In the genomic region with DNA sequence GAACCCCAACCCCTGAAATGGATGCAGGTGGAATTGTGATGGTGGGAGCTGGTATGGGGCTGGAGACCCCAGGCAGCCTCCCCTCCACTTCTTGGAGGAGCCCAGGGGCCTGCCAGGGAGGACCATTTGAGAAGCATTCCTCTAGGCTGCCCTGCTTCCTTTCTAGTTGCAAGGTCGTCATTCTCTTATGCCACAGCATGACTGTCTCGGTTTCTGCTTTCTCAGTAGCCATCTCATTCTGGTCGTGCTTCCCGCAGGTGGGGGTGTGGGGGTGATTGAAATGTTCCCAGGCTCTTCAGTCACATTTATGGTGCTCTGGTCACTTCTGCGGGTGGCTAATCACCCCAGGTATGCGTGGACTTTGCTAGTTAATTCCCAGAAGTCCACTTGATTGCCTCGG, we compare ENCODE assay signal across 25 cellular contexts.
"Had no signal": no experiment of that assay in that cellular context is flagged by ENCODE, and none has a peak within 500 bp of the region (broad histone marks: within the 10 kb centered on the region; RNA-seq: fewer than 3 reads in every experiment).

No MANE protein-coding gene starts in this region.

- H3K4me3 ChIP-seq: ascending aorta, colonic mucosa, esophagus squamous epithelium, gastroesophageal sphincter, heart right ventricle had no signal

- DNase-seq: activated CD4-positive, alpha-beta memory T cell treated with anti-CD3 and anti-CD28 coated beads for 36 hours; activated CD4-positive, alpha-beta T cell treated with anti-CD3 and anti-CD28 coated beads for 36 hours; activated CD4-positive, alpha-beta T cell treated with anti-CD3 and anti-CD28 coated beads, Interleukin-2, amount 10 ng/mL, durations not matched to agents 24 days and 14 days; activated CD4-positive, CD25-positive, alpha-beta regulatory T cell; activated CD4-positive, CD25-positive, alpha-beta regulatory T cell treated with anti-CD3 and anti-CD28 coated beads, Interleukin-2, amount 50 U/mL, for 72 hours; activated CD8-positive, alpha-beta memory T cell treated with anti-CD3 and anti-CD28 coated beads, Interleukin-2, amount 10 ng/mL, durations not matched to agents 7 days and 5 days; activated CD8-positive, alpha-beta memory T cell treated with anti-CD3 and anti-CD28 coated beads, Interleukin-2, amount 50 U/mL, for 4 hours; activated CD8-positive, alpha-beta T cell treated with anti-CD3 and anti-CD28 coated beads, Interleukin-2, amount 10 ng/mL, durations not matched to agents 7 days and 5 days; activated effector memory CD4-positive, alpha-beta T cell treated with anti-CD3 and anti-CD28 coated beads, Interleukin-2, amount 50 U/mL, for 16 hours; activated naive CD4-positive, alpha-beta T cell treated with anti-CD3 and anti-CD28 coated beads for 36 hours; activated naive CD8-positive, alpha-beta T cell treated with anti-CD3 and anti-CD28 coated beads, Interleukin-2, amount 10 ng/mL, durations not matched to agents 7 days and 5 days; activated T-cell treated with anti-CD3 and anti-CD28 coated beads, Interleukin-2, amount 50 U/mL, for 1 hour; activated T-cell treated with anti-CD3 and anti-CD28 coated beads, Interleukin-2, amount 50 U/mL, for 48 hours; caudate nucleus; colonic mucosa; effector CD8-positive, alpha-beta T cell; esophagus squamous epithelium; foreskin melanocyte; heart right ventricle; T-helper 1 cell; T-helper 17 cell; T1000 had no signal

- H3K4me1 ChIP-seq: ascending aorta, colonic mucosa, esophagus squamous epithelium, gastroesophageal sphincter, heart right ventricle had no signal

- H3K27me3 ChIP-seq: ascending aorta, colonic mucosa had no signal

- H3K27ac ChIP-seq: ascending aorta, colonic mucosa, epithelial cell of prostate, esophagus squamous epithelium, gastroesophageal sphincter, heart right ventricle had no signal

- H3K36me3 ChIP-seq: ascending aorta, colonic mucosa, esophagus squamous epithelium, gastroesophageal sphincter, heart right ventricle had no signal

- H3K9me3 ChIP-seq: ascending aorta, colonic mucosa, esophagus squamous epithelium, gastroesophageal sphincter, heart right ventricle had no signal
